Comparison of ENCODE assay signal across 11 cellular contexts in genomic region chr4:20299515-20299914, GRCh38. TPM values are rescaled to one million over a fixed set of nuclear protein-coding genes. Genes with fewer than 3 reads are reported as not detected.
A peak's percentile ranks its signal among the peaks of the same experiment; 100 is the strongest.
DNase-seq lines count a peak whose midpoint lies in the region; TF ChIP-seq lines count a peak whose summit lies in the region.
"Had no signal": no experiment of that assay in that cellular context is flagged by ENCODE, and none has a peak within 500 bp of the region (broad histone marks: within the 10 kb centered on the region; RNA-seq: fewer than 3 reads in every experiment).

No MANE protein-coding gene starts in this region.

- no peak overlapping the region for H2AFZ ChIP-seq in KMS-11 (ENCODE audit: low read depth)

- H3K79me2 ChIP-seq in KMS-11 (ENCODE audit: insufficient read depth, low read depth) = no peaks in the 10 kb centered on the region

- no peaks in the 10 kb centered on the region for H3K9me3 ChIP-seq in BE2C

- no peaks in the 10 kb centered on the region for H4K20me1 ChIP-seq in KMS-11 (ENCODE audit: insufficient read depth)

- H3K4me2 ChIP-seq in KMS-11 = no peak overlapping the region

- no peak overlapping the region for H3K27ac ChIP-seq in KMS-11

- DNase-seq in BE2C (peak; percentile 15), astrocyte of the spinal cord (ENCODE audit: low read depth, low spot score) (peak; percentile 52), left kidney (ENCODE audit: low read depth, low spot score) (peak; percentile 39), KG1 (lab: John Stamatoyannopoulos, UW) (no peak), H7 (no peak), NCI-H2171 (lab: John Stamatoyannopoulos, UW) (no peak)
- DNase-seq in stimulated activated CD4-positive, alpha-beta T cell treated with anti-CD3 and anti-CD28 coated beads, Interleukin-12 subunit alpha, Interleukin-12 subunit beta, amount 100 ng/mL, for 4 hours = no peak
- DNase-seq: activated CD4-positive, alpha-beta T cell treated with anti-CD3 and anti-CD28 coated beads, Interleukin-2, amount 10 ng/mL, durations not matched to agents 24 days and 14 days; naive thymus-derived CD4-positive, alpha-beta T cell had no signal

- H3K9ac ChIP-seq in KMS-11 = no peak overlapping the region

- in situ Hi-C loops in astrocyte of the spinal cord (cut with HindIII; ENCODE audit: low sequenced_read_pairs) = no loop called here

- H3K4me3 ChIP-seq in BE2C (ENCODE audit: low read depth, low read length) = no peak overlapping the region
- no peak overlapping the region for H3K4me3 ChIP-seq in KMS-11 (IDR thresholded peaks at IDR 0.05; ENCODE audit: insufficient read depth, low read depth, low read length)
- no peak overlapping the region for H3K4me3 ChIP-seq in astrocyte of the spinal cord (ENCODE audit: low read depth, low read length)
- H3K4me3 ChIP-seq in H7 (ENCODE audit: insufficient read depth, low read depth, low read length) = no peak overlapping the region

- H3K4me1 ChIP-seq in BE2C = no peaks in the 10 kb centered on the region
- no peaks in the 10 kb centered on the region for H3K4me1 ChIP-seq in KMS-11 (ENCODE audit: low read depth, poor library complexity, severe bottlenecking)

- no peaks in the 10 kb centered on the region for H3K36me3 ChIP-seq in BE2C
- H3K36me3 ChIP-seq in KMS-11 (ENCODE audit: insufficient read depth) = no peaks in the 10 kb centered on the region
- H3K36me3 ChIP-seq in H7 (replicated peaks; ENCODE audit: control insufficient read depth, insufficient read depth, low read length) = no peaks in the 10 kb centered on the region

- TF ChIP-seq CTCF in BE2C (IDR thresholded peaks at IDR 0.05; ENCODE audit: low read depth, low read length) (peak; percentile 59), KMS-11 (conservative IDR thresholded peaks at IDR 0.05; ENCODE audit: low read depth, low read length) (peak; percentile 62), astrocyte of the spinal cord (IDR thresholded peaks at IDR 0.05; ENCODE audit: low read depth, low read length) (peak; percentile 57)

- H3K27me3 ChIP-seq in BE2C (peaks cover 10% of the 10 kb centered on the region), KMS-11 (ENCODE audit: insufficient read depth, low read depth) (no peaks in the 10 kb centered on the region), H7 (ENCODE audit: control insufficient read depth, insufficient read depth, low read length) (no peaks in the 10 kb centered on the region)

RNA-seq across cellular contexts. Expression of gene SLIT2, which starts 47.8 kb away (rescaled TPM):
- 1.2 TPM for polyA plus RNA-seq in BE2C (2012; ENCODE audit: insufficient read depth, insufficient read length, low read depth)
- total RNA-seq in H7 (2014; rRNA removed; shearing (Covaris generic)) = 1.7 and 2.0 TPM in 2 replicates
- total RNA-seq: naive thymus-derived CD4-positive, alpha-beta T cell; NCI-H460 had no signal
- polyA plus RNA-seq: naive thymus-derived CD4-positive, alpha-beta T cell had no signal

Comparison
In these comparisons a context has a peak if more than half of its experiments do, and no peak if none do; other contexts are left out.
1. DNase-seq: peak in BE2C (single experiment), astrocyte of the spinal cord (single experiment) and left kidney (single experiment); none in stimulated activated CD4-positive, alpha-beta T cell treated with anti-CD3 and anti-CD28 coated beads, Interleukin-12 subunit alpha, Interleukin-12 subunit beta, amount 100 ng/mL, for 4 hours (single experiment), KG1 (single experiment), H7 (single experiment) and NCI-H2171 (single experiment).
2. Peak in every context shown above with its lines, with median percentiles within 50 percentile points of each other: CTCF ChIP-seq.